Comparison of ENCODE assay signal across 1 cellular context in the genomic region with DNA sequence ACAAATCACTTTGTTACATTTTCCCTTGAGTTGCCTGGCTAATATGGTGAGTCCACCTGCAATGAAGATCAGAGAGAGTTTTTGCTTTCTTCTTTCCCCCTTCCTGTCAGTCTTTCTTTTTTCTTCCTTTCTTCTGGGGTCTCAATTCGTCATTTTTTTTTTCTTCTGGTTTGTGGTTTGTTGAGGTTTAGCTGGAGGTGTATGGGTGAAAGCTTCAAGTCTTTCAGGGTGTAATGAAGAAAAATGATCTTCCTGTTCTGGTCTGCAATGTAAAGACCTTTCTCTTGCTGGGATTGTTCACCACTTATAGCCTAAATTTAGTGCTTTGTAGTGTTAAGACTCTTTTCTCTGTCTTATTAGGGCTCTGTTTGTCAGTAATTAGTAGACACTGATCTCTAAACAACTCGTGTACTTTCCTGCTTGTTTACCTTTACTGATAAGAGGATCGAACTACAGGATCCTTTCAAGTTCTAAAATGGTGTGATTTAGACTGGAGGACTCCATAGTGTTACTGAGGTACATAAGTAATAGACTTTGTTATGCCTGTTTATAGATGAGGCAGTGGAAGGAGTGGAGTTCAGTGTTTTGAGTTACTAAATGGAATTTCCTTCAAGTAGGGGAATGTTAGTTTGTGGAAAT.
TF ChIP-seq lines count a peak whose summit lies in the region.

No MANE protein-coding gene starts in this region.

TF ChIP-seq in SK-N-SH treated with all-trans-retinoic acid at 6 μM for 48 hours, 23 proteins besides CTCF, POLR2A, EP300 and RAD21 (continued from another document):
- TF ChIP-seq, protein P1, sequence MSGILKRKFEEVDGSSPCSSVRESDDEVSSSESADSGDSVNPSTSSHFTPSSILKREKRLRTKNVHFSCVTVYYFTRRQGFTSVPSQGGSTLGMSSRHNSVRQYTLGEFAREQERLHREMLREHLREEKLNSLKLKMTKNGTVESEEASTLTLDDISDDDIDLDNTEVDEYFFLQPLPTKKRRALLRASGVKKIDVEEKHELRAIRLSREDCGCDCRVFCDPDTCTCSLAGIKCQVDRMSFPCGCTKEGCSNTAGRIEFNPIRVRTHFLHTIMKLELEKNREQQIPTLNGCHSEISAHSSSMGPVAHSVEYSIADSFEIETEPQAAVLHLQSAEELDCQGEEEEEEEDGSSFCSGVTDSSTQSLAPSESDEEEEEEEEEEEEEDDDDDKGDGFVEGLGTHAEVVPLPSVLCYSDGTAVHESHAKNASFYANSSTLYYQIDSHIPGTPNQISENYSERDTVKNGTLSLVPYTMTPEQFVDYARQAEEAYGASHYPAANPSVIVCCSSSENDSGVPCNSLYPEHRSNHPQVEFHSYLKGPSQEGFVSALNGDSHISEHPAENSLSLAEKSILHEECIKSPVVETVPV (CRISPR knock-in tag; IDR thresholded peaks at IDR 0.05), result no peak
- TF ChIP-seq, protein P2, sequence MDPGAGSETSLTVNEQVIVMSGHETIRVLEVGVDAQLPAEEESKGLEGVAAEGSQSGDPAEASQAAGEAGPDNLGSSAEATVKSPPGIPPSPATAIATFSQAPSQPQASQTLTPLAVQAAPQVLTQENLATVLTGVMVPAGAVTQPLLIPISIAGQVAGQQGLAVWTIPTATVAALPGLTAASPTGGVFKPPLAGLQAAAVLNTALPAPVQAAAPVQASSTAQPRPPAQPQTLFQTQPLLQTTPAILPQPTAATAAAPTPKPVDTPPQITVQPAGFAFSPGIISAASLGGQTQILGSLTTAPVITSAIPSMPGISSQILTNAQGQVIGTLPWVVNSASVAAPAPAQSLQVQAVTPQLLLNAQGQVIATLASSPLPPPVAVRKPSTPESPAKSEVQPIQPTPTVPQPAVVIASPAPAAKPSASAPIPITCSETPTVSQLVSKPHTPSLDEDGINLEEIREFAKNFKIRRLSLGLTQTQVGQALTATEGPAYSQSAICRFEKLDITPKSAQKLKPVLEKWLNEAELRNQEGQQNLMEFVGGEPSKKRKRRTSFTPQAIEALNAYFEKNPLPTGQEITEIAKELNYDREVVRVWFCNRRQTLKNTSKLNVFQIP (CRISPR knock-in tag; IDR thresholded peaks at IDR 0.05; ENCODE audit: borderline replicate concordance, low read depth), result no peak
- TF ChIP-seq TOX (CRISPR knock-in tag; IDR thresholded peaks at IDR 0.05; ENCODE audit: borderline replicate concordance), result no peak
- TF ChIP-seq ESRRG (CRISPR knock-in tag; IDR thresholded peaks at IDR 0.05), result no peak
- no peak for TF ChIP-seq PPARA (CRISPR knock-in tag; IDR thresholded peaks at IDR 0.05; ENCODE audit: borderline replicate concordance)
- TF ChIP-seq ZFP30 (CRISPR knock-in tag; IDR thresholded peaks at IDR 0.05), result no peak
- TF ChIP-seq ARNTL (CRISPR knock-in tag; IDR thresholded peaks at IDR 0.05; ENCODE audit: borderline replicate concordance, low read depth), result no peak
- TF ChIP-seq OSR1 (CRISPR knock-in tag; IDR thresholded peaks at IDR 0.05), result no peak
- TF ChIP-seq RARB (CRISPR knock-in tag; IDR thresholded peaks at IDR 0.05), result no peak
- TF ChIP-seq, protein P3, sequence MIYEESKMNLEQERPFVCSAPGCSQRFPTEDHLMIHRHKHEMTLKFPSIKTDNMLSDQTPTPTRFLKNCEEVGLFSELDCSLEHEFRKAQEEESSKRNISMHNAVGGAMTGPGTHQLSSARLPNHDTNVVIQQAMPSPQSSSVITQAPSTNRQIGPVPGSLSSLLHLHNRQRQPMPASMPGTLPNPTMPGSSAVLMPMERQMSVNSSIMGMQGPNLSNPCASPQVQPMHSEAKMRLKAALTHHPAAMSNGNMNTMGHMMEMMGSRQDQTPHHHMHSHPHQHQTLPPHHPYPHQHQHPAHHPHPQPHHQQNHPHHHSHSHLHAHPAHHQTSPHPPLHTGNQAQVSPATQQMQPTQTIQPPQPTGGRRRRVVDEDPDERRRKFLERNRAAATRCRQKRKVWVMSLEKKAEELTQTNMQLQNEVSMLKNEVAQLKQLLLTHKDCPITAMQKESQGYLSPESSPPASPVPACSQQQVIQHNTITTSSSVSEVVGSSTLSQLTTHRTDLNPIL (CRISPR knock-in tag; IDR thresholded peaks at IDR 0.05; ENCODE audit: low read depth), result no peak
